In the genomic region with DNA sequence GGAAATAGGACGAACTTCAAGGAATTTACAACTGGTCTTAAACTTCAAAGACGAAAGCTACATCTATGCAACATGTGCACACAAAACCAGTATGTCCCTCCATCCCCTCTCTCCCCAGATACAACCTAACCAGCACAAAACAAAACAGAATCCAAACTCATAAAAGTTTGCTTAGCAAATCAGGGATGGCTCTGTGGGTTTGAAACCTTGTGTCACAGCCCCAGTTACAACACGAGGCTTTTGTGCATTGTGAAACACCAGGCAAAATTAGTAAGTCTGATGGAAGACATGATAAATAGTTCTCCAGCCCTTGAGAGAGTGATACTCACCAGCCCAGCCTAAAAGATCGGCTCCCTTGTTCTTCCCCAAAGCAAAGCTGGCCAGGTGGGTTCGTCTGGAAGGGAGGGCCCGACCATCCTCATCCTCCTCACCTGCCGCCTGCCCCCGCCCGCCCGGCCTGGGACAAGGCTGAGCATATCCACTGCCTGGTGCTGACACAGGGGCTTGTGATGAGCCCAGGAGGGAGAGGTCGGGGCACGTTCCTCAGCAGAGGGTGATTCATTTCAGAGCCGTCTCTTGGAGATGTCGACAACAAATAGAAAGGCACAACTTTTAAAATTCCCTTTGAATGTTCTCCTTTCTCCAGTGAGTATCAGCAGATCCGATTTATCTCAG, we compare ENCODE assay signal across 15 cellular contexts.
A peak's percentile ranks its signal among the peaks of the same experiment; 100 is the strongest.
DNase-seq lines count a peak whose midpoint lies in the region; TF ChIP-seq lines count a peak whose summit lies in the region.
"Had no signal": no experiment of that assay in that cellular context is flagged by ENCODE, and none has a peak within 500 bp of the region (broad histone marks: within the 10 kb centered on the region; RNA-seq: fewer than 3 reads in every experiment).

No MANE protein-coding gene starts in this region.

- H3K27me3 Mint-ChIP-seq in activated naive CD4-positive, alpha-beta T cell treated with anti-CD3 and anti-CD28 coated beads, Interleukin-2, amount 10 ng/mL, durations not matched to agents 7 days and 5 days, result peaks cover 42% of the 10 kb centered on the region

- in situ Hi-C loops in transverse colon (cut with MboI; ENCODE audit: low pct_ligation_motif_present in 1 of 4, low pct_unique_long_range_greater_than_20kb in 1 of 4, low sequenced_read_pairs in 3 of 4), result no loop called here

- H3K27ac ChIP-seq in VCaP, result peak overlapping the region; percentile 46
- H3K27ac ChIP-seq in transverse colon, result peak overlapping the region; percentile 68 to 88 (median 74)
- H3K27ac ChIP-seq: cardiac muscle cell, tibial artery had no signal

- TF ChIP-seq EP300 in transverse colon (IDR thresholded peaks at IDR 0.05; ENCODE audit: low read depth), result peak; percentile 45

- peak overlapping the region; percentile 35 for H3K4me3 ChIP-seq in HFF-Myc (replicated peaks; ENCODE audit: low read depth, low read length)
- peak overlapping the region; percentile 28 for H3K4me3 ChIP-seq in fibroblast of villous mesenchyme (ENCODE audit: low read depth, low read length)
- H3K4me3 ChIP-seq in transverse colon, result no peak overlapping the region
- H3K4me3 ChIP-seq: cardiac muscle cell, lung, tibial artery had no signal

- DNase-seq in HFF-Myc (ENCODE audit: extremely low read depth, low read depth) (peak; percentile 66), fibroblast of villous mesenchyme (ENCODE audit: low read depth) (peak; percentile 96), transverse colon (no peak), SHP77 (lab: John Stamatoyannopoulos, UW) (no peak), NCI-H187 treated with DMSO at 0.1 percent for 48 hours (lab: John Stamatoyannopoulos, UW) (no peak)
- no peak for DNase-seq in activated naive CD4-positive, alpha-beta T cell treated with anti-CD3 and anti-CD28 coated beads, Interleukin-2, amount 10 ng/mL, durations not matched to agents 7 days and 5 days
- no peak for DNase-seq in activated CD8-positive, alpha-beta memory T cell treated with anti-CD3 and anti-CD28 coated beads, Interleukin-2, amount 50 U/mL, for 4 hours
- DNase-seq: activated T-cell treated with anti-CD3 and anti-CD28 coated beads for 4 hours, DMS153, NCI-H2029 treated with DMSO at 0.1 percent for 48 hours, posterior cingulate gyrus, tibial artery had no signal

- no peak overlapping the region for H3K4me3 Mint-ChIP-seq in activated naive CD4-positive, alpha-beta T cell treated with anti-CD3 and anti-CD28 coated beads, Interleukin-2, amount 10 ng/mL, durations not matched to agents 7 days and 5 days

- H3K36me3 ChIP-seq in transverse colon, result no peaks in the 10 kb centered on the region
- H3K36me3 ChIP-seq: cardiac muscle cell, tibial artery had no signal

- H3K4me1 ChIP-seq in transverse colon, result peaks cover 0 to 5% (median 2%) of the 10 kb centered on the region in 4 donors
- H3K4me1 ChIP-seq: tibial artery had no signal

- CTCF ChIA-PET in activated naive CD4-positive, alpha-beta T cell treated with anti-CD3 and anti-CD28 coated beads, Interleukin-2, amount 10 ng/mL, durations not matched to agents 7 days and 5 days (lab: Charles Lee), result no interaction called here

- H3K36me3 Mint-ChIP-seq in activated naive CD4-positive, alpha-beta T cell treated with anti-CD3 and anti-CD28 coated beads, Interleukin-2, amount 10 ng/mL, durations not matched to agents 7 days and 5 days, result no peaks in the 10 kb centered on the region

- intact Hi-C loops in transverse colon (cut with DNase I; ENCODE audit: low total_unique reads), result loop anchor here (2.0 kb wide), 1 partner anchor 40 kb away; no protein-coding TSS in a partner anchor

- no peak for TF ChIP-seq POLR2A in transverse colon (IDR thresholded peaks at IDR 0.05)

- H3K27me3 ChIP-seq in transverse colon, result peaks cover 16% of the 10 kb centered on the region

- no peak overlapping the region for H3K27ac Mint-ChIP-seq in activated naive CD4-positive, alpha-beta T cell treated with anti-CD3 and anti-CD28 coated beads, Interleukin-2, amount 10 ng/mL, durations not matched to agents 7 days and 5 days

- no peaks in the 10 kb centered on the region for H3K9me3 ChIP-seq in transverse colon
- H3K9me3 ChIP-seq: tibial artery had no signal

- no peaks in the 10 kb centered on the region for H3K4me1 Mint-ChIP-seq in activated naive CD4-positive, alpha-beta T cell treated with anti-CD3 and anti-CD28 coated beads, Interleukin-2, amount 10 ng/mL, durations not matched to agents 7 days and 5 days

- H3K9me3 Mint-ChIP-seq in activated naive CD4-positive, alpha-beta T cell treated with anti-CD3 and anti-CD28 coated beads, Interleukin-2, amount 10 ng/mL, durations not matched to agents 7 days and 5 days, result peaks cover 1% of the 10 kb centered on the region

- TF ChIP-seq CTCF in HFF-Myc (IDR thresholded peaks at IDR 0.05; ENCODE audit: low read depth, low read length, missing control alignments) (no peak), VCaP (conservative IDR thresholded peaks at IDR 0.05) (no peak), fibroblast of villous mesenchyme (IDR thresholded peaks at IDR 0.05; ENCODE audit: insufficient read depth, low read depth, low read length) (no peak), transverse colon (IDR thresholded peaks at IDR 0.05) (no peak)

- WGBS in transverse colon (ENCODE audit: low coverage in 1 of 2), 2 donors, result 23 to 52% methylated on average over 2 to 15 of the region's 15 CpGs

Comparison
In these comparisons a context has a peak if more than half of its experiments do, and no peak if none do; other contexts are left out.
1. DNase-seq: peak in HFF-Myc (single experiment) and fibroblast of villous mesenchyme (single experiment); none in transverse colon (single experiment), activated naive CD4-positive, alpha-beta T cell treated with anti-CD3 and anti-CD28 coated beads, Interleukin-2, amount 10 ng/mL, durations not matched to agents 7 days and 5 days (single experiment), SHP77 (0 of 2), activated CD8-positive, alpha-beta memory T cell treated with anti-CD3 and anti-CD28 coated beads, Interleukin-2, amount 50 U/mL, for 4 hours (single experiment) and NCI-H187 treated with DMSO at 0.1 percent for 48 hours (single experiment).
2. H3K4me3 ChIP-seq: peak in HFF-Myc (single experiment) and fibroblast of villous mesenchyme (single experiment); none in transverse colon (0 of 4).